Comparison of ENCODE assay signal across 14 cellular contexts in the genomic region with DNA sequence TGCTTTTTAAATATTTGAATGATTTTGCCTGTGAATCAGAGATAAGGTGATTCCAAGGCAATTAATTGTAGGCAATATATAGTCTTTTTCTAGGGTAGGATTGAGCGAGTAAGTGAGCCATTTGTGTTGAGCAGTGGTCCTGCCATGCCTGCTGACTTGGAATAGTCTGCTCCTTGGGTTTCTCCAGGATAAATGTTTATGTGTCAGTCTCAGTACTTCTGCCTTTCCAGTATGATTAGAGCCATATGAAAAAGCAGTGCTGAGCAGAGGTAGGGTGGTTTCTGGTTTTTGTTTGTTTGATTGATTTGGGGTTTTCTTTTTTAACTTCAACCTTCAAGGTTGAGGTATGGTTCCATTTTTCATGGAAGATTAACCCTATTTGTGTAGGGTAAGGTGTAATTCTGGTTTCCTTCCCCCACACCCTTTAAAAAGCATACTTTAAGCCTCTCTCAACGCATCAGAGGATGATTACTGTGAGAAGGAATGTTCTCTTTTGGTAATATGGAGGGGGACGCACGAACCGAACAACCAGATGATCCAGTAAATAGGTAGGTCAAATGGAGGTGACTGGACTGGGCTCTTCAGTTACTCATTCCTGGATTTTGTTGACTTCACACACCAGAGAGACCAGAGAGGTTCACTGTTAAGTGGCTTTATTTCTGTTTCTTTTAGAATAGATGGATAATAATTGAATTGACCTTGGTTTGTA. TPM values are rescaled to one million over a fixed set of nuclear protein-coding genes. Genes with fewer than 3 reads are reported as not detected.
DNase-seq lines count a peak whose midpoint lies in the region; ATAC-seq and TF ChIP-seq lines count a peak whose summit lies in the region.
"Had no signal": no experiment of that assay in that cellular context is flagged by ENCODE, and none has a peak within 500 bp of the region (broad histone marks: within the 10 kb centered on the region; RNA-seq: fewer than 3 reads in every experiment).

No MANE protein-coding gene starts in this region.

- no peaks in the 10 kb centered on the region for H3K9me3 ChIP-seq in GM23248 (ENCODE audit: low read depth)
- H3K9me3 ChIP-seq: right lobe of liver, transverse colon had no signal

- H3K27me3 ChIP-seq in GM23248 (replicated peaks; ENCODE audit: insufficient read depth), result no peaks in the 10 kb centered on the region
- H3K27me3 ChIP-seq: right lobe of liver, transverse colon had no signal

- H2AFZ ChIP-seq in GM23248, result no peak overlapping the region

- ATAC-seq in SK-N-SH treated with all-trans-retinoic acid at 6 μM for 48 hours (peak; percentile 57), esophagus mucosa (peak; percentile 95), GM21447 (IDR thresholded peaks at IDR 0.05; ENCODE audit: unreplicated experiment) (no peak), GM21737 (IDR thresholded peaks at IDR 0.05; ENCODE audit: unreplicated experiment) (no peak)
- ATAC-seq: K562, right lobe of liver had no signal

- H3K9me2 ChIP-seq in GM23248 (ENCODE audit: insufficient read depth), result no peaks in the 10 kb centered on the region

- no peaks in the 10 kb centered on the region for H3K27me3 Mint-ChIP-seq in osteocyte (ENCODE audit: unreplicated experiment)

- no peak for TF ChIP-seq CTCF in osteocyte (IDR thresholded peaks at IDR 0.05)

- peaks cover 11% of the 10 kb centered on the region for H3K36me3 Mint-ChIP-seq in osteocyte (ENCODE audit: unreplicated experiment)

- H3K4me3 ChIP-seq in GM23248, result peak overlapping the region; percentile 38
- H3K4me3 ChIP-seq: K562, right lobe of liver, transverse colon had no signal

- H3K9ac ChIP-seq in GM23248, result peak overlapping the region; percentile 66

- no peaks in the 10 kb centered on the region for H3K9me3 Mint-ChIP-seq in osteocyte (ENCODE audit: unreplicated experiment)
- H3K9me3 Mint-ChIP-seq: nephron had no signal

- peak; percentile 82 for DNase-seq in GM23248
- no peak for DNase-seq in osteocyte (ENCODE audit: extremely low spot score, unreplicated experiment)
- no peak for DNase-seq in NCI-H2171 treated with DMSO at 0.1 percent for 48 hours (lab: John Stamatoyannopoulos, UW)
- no peak for DNase-seq in NCI-H748 treated with DMSO at 0.1 percent for 48 hours (lab: John Stamatoyannopoulos, UW)
- DNase-seq: dermis blood vessel endothelial cell, right lobe of liver, transverse colon had no signal

- peaks cover 100% of the 10 kb centered on the region for H3K79me2 ChIP-seq in GM23248 (ENCODE audit: insufficient read depth)

- WGBS in GM23248 (ENCODE audit: low coverage in 1 of 2, low lambda C conversion rate in 2 of 2, missing lambda C conversion rate in 2 of 2), 2 experiments, result 21 to 22% methylated on average over 5 of the region's 5 CpGs

- H3K4me1 ChIP-seq in GM23248 (ENCODE audit: insufficient read depth), result peaks cover 96% of the 10 kb centered on the region
- H3K4me1 ChIP-seq: right lobe of liver had no signal

- peaks cover 69% of the 10 kb centered on the region for H3K4me1 Mint-ChIP-seq in osteocyte (ENCODE audit: unreplicated experiment)
- H3K4me1 Mint-ChIP-seq: B cell had no signal

- in situ Hi-C loops in GM23248 (cut with MboI), result no loop called here

- H3K27ac ChIP-seq in GM23248, result peak overlapping the region; percentile 81
- H3K27ac ChIP-seq: right lobe of liver, transverse colon had no signal

- peaks cover 80% of the 10 kb centered on the region for H4K20me1 ChIP-seq in GM23248 (ENCODE audit: insufficient read depth)

- peak overlapping the region; percentile 90 for H3K4me2 ChIP-seq in GM23248 (ENCODE audit: unreplicated experiment)

- H3K27ac Mint-ChIP-seq in osteocyte (ENCODE audit: unreplicated experiment), result peak overlapping the region; percentile 57
- H3K27ac Mint-ChIP-seq: B cell had no signal

- peaks cover 58% of the 10 kb centered on the region for H3K36me3 ChIP-seq in GM23248 (ENCODE audit: low read depth)
- H3K36me3 ChIP-seq: right lobe of liver, transverse colon had no signal

- H3F3A ChIP-seq in GM23248 (ENCODE audit: insufficient read depth), result peaks cover 93% of the 10 kb centered on the region

- no peak overlapping the region for H3K4me3 Mint-ChIP-seq in osteocyte (ENCODE audit: unreplicated experiment)
- H3K4me3 Mint-ChIP-seq: B cell, nephron had no signal

TF ChIP-seq in SK-N-SH treated with all-trans-retinoic acid at 6 μM for 48 hours, 23 proteins besides CTCF, POLR2A, EP300 and RAD21:
- TF ChIP-seq ZNF8 (CRISPR knock-in tag; IDR thresholded peaks at IDR 0.05) (no peak), CSDC2 (CRISPR knock-in tag; IDR thresholded peaks at IDR 0.05) (no peak), TCF4 (CRISPR knock-in tag; IDR thresholded peaks at IDR 0.05; ENCODE audit: borderline replicate concordance) (no peak), ESRRG (CRISPR knock-in tag; IDR thresholded peaks at IDR 0.05) (no peak), OSR1 (CRISPR knock-in tag; IDR thresholded peaks at IDR 0.05) (no peak), ZNF70 (CRISPR knock-in tag; IDR thresholded peaks at IDR 0.05) (no peak)
- TF ChIP-seq, protein P1, sequence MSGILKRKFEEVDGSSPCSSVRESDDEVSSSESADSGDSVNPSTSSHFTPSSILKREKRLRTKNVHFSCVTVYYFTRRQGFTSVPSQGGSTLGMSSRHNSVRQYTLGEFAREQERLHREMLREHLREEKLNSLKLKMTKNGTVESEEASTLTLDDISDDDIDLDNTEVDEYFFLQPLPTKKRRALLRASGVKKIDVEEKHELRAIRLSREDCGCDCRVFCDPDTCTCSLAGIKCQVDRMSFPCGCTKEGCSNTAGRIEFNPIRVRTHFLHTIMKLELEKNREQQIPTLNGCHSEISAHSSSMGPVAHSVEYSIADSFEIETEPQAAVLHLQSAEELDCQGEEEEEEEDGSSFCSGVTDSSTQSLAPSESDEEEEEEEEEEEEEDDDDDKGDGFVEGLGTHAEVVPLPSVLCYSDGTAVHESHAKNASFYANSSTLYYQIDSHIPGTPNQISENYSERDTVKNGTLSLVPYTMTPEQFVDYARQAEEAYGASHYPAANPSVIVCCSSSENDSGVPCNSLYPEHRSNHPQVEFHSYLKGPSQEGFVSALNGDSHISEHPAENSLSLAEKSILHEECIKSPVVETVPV (CRISPR knock-in tag; IDR thresholded peaks at IDR 0.05), result no peak
- TF ChIP-seq, protein P2, sequence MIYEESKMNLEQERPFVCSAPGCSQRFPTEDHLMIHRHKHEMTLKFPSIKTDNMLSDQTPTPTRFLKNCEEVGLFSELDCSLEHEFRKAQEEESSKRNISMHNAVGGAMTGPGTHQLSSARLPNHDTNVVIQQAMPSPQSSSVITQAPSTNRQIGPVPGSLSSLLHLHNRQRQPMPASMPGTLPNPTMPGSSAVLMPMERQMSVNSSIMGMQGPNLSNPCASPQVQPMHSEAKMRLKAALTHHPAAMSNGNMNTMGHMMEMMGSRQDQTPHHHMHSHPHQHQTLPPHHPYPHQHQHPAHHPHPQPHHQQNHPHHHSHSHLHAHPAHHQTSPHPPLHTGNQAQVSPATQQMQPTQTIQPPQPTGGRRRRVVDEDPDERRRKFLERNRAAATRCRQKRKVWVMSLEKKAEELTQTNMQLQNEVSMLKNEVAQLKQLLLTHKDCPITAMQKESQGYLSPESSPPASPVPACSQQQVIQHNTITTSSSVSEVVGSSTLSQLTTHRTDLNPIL (CRISPR knock-in tag; IDR thresholded peaks at IDR 0.05; ENCODE audit: low read depth), result no peak
- TF ChIP-seq, protein P3, sequence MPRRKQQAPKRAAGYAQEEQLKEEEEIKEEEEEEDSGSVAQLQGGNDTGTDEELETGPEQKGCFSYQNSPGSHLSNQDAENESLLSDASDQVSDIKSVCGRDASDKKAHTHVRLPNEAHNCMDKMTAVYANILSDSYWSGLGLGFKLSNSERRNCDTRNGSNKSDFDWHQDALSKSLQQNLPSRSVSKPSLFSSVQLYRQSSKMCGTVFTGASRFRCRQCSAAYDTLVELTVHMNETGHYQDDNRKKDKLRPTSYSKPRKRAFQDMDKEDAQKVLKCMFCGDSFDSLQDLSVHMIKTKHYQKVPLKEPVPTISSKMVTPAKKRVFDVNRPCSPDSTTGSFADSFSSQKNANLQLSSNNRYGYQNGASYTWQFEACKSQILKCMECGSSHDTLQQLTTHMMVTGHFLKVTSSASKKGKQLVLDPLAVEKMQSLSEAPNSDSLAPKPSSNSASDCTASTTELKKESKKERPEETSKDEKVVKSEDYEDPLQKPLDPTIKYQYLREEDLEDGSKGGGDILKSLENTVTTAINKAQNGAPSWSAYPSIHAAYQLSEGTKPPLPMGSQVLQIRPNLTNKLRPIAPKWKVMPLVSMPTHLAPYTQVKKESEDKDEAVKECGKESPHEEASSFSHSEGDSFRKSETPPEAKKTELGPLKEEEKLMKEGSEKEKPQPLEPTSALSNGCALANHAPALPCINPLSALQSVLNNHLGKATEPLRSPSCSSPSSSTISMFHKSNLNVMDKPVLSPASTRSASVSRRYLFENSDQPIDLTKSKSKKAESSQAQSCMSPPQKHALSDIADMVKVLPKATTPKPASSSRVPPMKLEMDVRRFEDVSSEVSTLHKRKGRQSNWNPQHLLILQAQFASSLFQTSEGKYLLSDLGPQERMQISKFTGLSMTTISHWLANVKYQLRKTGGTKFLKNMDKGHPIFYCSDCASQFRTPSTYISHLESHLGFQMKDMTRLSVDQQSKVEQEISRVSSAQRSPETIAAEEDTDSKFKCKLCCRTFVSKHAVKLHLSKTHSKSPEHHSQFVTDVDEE (CRISPR knock-in tag; IDR thresholded peaks at IDR 0.05), result no peak

RNA-seq across cellular contexts. Expression of a gene that starts 22.7 kb away (rescaled TPM):
- 795 and 861 TPM in 2 replicates for total RNA-seq in GM23248 (2014; rRNA removed; shearing (Covaris generic))
- polyA plus RNA-seq in GM23248 (2016; fragmentation: Nextera tagmentation; extraction: Ambion mirVana), result 550 and 553 TPM in 2 replicates
- 92.0 TPM for total RNA-seq in esophagus mucosa
- total RNA-seq in osteocyte, result 124 and 129 TPM in 2 replicates

Comparison
In these comparisons a context has a peak if more than half of its experiments do, and no peak if none do; other contexts are left out.
1. ATAC-seq: peak in SK-N-SH treated with all-trans-retinoic acid at 6 μM for 48 hours (single experiment) and esophagus mucosa (single experiment); none in GM21447 (single experiment) and GM21737 (single experiment).